ENCODE assay signal across 20 cellular contexts in genomic region chr11:26575946-26576345, GRCh38. TPM values are rescaled to one million over a fixed set of nuclear protein-coding genes. Genes with fewer than 3 reads are reported as not detected.
"Had no signal": no experiment of that assay in that cellular context is flagged by ENCODE, and none has a peak within 500 bp of the region (broad histone marks: within the 10 kb centered on the region; RNA-seq: fewer than 3 reads in every experiment).

No MANE protein-coding gene starts in this region.

- H3K27ac Mint-ChIP-seq: activated CD4-positive, alpha-beta memory T cell treated with anti-CD3 and anti-CD28 coated beads for 36 hours; activated naive CD8-positive, alpha-beta T cell; activated T-helper 1 cell treated with anti-CD3 and anti-CD28 coated beads, Interleukin-12 subunit alpha, Interleukin-12 subunit beta, Interleukin-2, Interleukin-4 antibody, amounts not matched to agents 30 ng/mL and 10 ng/mL and 1 ng/mL, durations not matched to agents 14 hours and 24 hours and 36 hours; endodermal cell; mesothelial cell of epicardium; natural killer cell treated with Interleukin-12 subunit alpha and Interleukin-12 subunit beta and Interleukin-15 and Interleukin-18, amount 100 ng/mL, for 72 hours; stimulated activated naive B cell treated with anti-CD40 and anti-IgM and Interleukin-4, amounts not matched to agents 10 μg/mL and 1 μg/mL and 100 μg/mL, for 72 hours; T-cell; WTC11 had no signal

- H3K9me3 ChIP-seq: colonic mucosa, spleen, thoracic aorta had no signal

- H3K4me3 ChIP-seq: colonic mucosa, lung, spleen, thoracic aorta had no signal

- H3K4me3 Mint-ChIP-seq: activated CD4-positive, alpha-beta memory T cell treated with anti-CD3 and anti-CD28 coated beads for 36 hours; activated naive CD8-positive, alpha-beta T cell; activated T-helper 1 cell treated with anti-CD3 and anti-CD28 coated beads, Interleukin-12 subunit alpha, Interleukin-12 subunit beta, Interleukin-2, Interleukin-4 antibody, amounts not matched to agents 30 ng/mL and 10 ng/mL and 1 ng/mL, durations not matched to agents 14 hours and 24 hours and 36 hours; endodermal cell; mesothelial cell of epicardium; natural killer cell treated with Interleukin-12 subunit alpha and Interleukin-12 subunit beta and Interleukin-15 and Interleukin-18, amount 100 ng/mL, for 72 hours; stimulated activated naive B cell treated with anti-CD40 and anti-IgM and Interleukin-4, amounts not matched to agents 10 μg/mL and 1 μg/mL and 100 μg/mL, for 72 hours; T-cell; WTC11 had no signal

- H3K36me3 Mint-ChIP-seq: activated CD4-positive, alpha-beta memory T cell treated with anti-CD3 and anti-CD28 coated beads for 36 hours; activated naive CD8-positive, alpha-beta T cell; mesothelial cell of epicardium; natural killer cell treated with Interleukin-12 subunit alpha and Interleukin-12 subunit beta and Interleukin-15 and Interleukin-18, amount 100 ng/mL, for 72 hours; stimulated activated naive B cell treated with anti-CD40 and anti-IgM and Interleukin-4, amounts not matched to agents 10 μg/mL and 1 μg/mL and 100 μg/mL, for 72 hours; T-cell; WTC11 had no signal

- H3K4me1 ChIP-seq: colonic mucosa, spleen had no signal

- H3K36me3 ChIP-seq: colonic mucosa, spleen, thoracic aorta had no signal

- H3K27ac ChIP-seq: colonic mucosa, spleen, thoracic aorta had no signal

- H3K27me3 ChIP-seq: colonic mucosa, spleen had no signal

- ATAC-seq: left cardiac atrium; natural killer cell treated with Interleukin-12 subunit alpha and Interleukin-12 subunit beta and Interleukin-15 and Interleukin-18, amount 100 ng/mL, for 72 hours; stimulated activated naive B cell treated with anti-CD40 and anti-IgM and Interleukin-4, amounts not matched to agents 10 μg/mL and 1 μg/mL and 100 μg/mL, for 72 hours; T-cell; WTC11 had no signal

- H3K9me3 Mint-ChIP-seq: activated CD4-positive, alpha-beta memory T cell treated with anti-CD3 and anti-CD28 coated beads for 36 hours; activated T-helper 1 cell treated with anti-CD3 and anti-CD28 coated beads, Interleukin-12 subunit alpha, Interleukin-12 subunit beta, Interleukin-2, Interleukin-4 antibody, amounts not matched to agents 30 ng/mL and 10 ng/mL and 1 ng/mL, durations not matched to agents 14 hours and 24 hours and 36 hours; endodermal cell; mesothelial cell of epicardium; natural killer cell treated with Interleukin-12 subunit alpha and Interleukin-12 subunit beta and Interleukin-15 and Interleukin-18, amount 100 ng/mL, for 72 hours; stimulated activated naive B cell treated with anti-CD40 and anti-IgM and Interleukin-4, amounts not matched to agents 10 μg/mL and 1 μg/mL and 100 μg/mL, for 72 hours; WTC11 had no signal

- H3K4me1 Mint-ChIP-seq: stimulated activated naive B cell treated with anti-CD40 and anti-IgM and Interleukin-4, amounts not matched to agents 10 μg/mL and 1 μg/mL and 100 μg/mL, for 72 hours; T-cell had no signal

- H3K27me3 Mint-ChIP-seq: activated CD4-positive, alpha-beta memory T cell treated with anti-CD3 and anti-CD28 coated beads for 36 hours; activated naive CD8-positive, alpha-beta T cell; natural killer cell treated with Interleukin-12 subunit alpha and Interleukin-12 subunit beta and Interleukin-15 and Interleukin-18, amount 100 ng/mL, for 72 hours; stimulated activated naive B cell treated with anti-CD40 and anti-IgM and Interleukin-4, amounts not matched to agents 10 μg/mL and 1 μg/mL and 100 μg/mL, for 72 hours; T-cell had no signal

- DNase-seq: activated CD4-positive, alpha-beta memory T cell treated with anti-CD3 and anti-CD28 coated beads for 36 hours; activated CD4-positive, alpha-beta T cell treated with anti-CD3 and anti-CD28 coated beads for 4 hours; activated gamma-delta T cell treated with Interleukin-2 at 50 U/mL for 16 hours; activated T-cell treated with anti-CD3 and anti-CD28 coated beads for 4 hours; amniotic stem cell; central memory CD4-positive, alpha-beta T cell; colonic mucosa; endodermal cell; left cardiac atrium; spleen; stimulated activated naive B cell treated with anti-CD40 and anti-IgM and Interleukin-4, amounts not matched to agents 10 μg/mL and 1 μg/mL and 100 μg/mL, for 72 hours; T-cell had no signal

RNA-seq across cellular contexts. Expression of gene MUC15, which starts 3.9 kb away (rescaled TPM):
- total RNA-seq: activated CD4-positive, alpha-beta memory T cell treated with anti-CD3 and anti-CD28 coated beads for 36 hours; activated T-helper 1 cell treated with anti-CD3 and anti-CD28 coated beads, Interleukin-12 subunit alpha, Interleukin-12 subunit beta, Interleukin-2, Interleukin-4 antibody, amounts not matched to agents 30 ng/mL and 10 ng/mL and 1 ng/mL, durations not matched to agents 14 hours and 24 hours and 36 hours; endodermal cell; epithelial cell of proximal tubule; left cardiac atrium; natural killer cell treated with Interleukin-12 subunit alpha and Interleukin-12 subunit beta and Interleukin-15 and Interleukin-18, amount 100 ng/mL, for 72 hours; spleen; T-cell; WTC11 had no signal
